In genomic region chr13:107367258-107367657, GRCh38 we compare ENCODE assay signal across 15 cellular contexts.
DNase-seq lines count a peak whose midpoint lies in the region; ATAC-seq, FAIRE-seq and TF ChIP-seq lines count a peak whose summit lies in the region.
"Had no signal": no experiment of that assay in that cellular context is flagged by ENCODE, and none has a peak within 500 bp of the region (broad histone marks: within the 10 kb centered on the region; RNA-seq: fewer than 3 reads in every experiment).

No MANE protein-coding gene starts in this region.

- H3K4me2 ChIP-seq in GM23248 (ENCODE audit: unreplicated experiment): no peak overlapping the region

- peaks cover 18% of the 10 kb centered on the region for H3K79me2 ChIP-seq in GM23248 (ENCODE audit: insufficient read depth)

- H4K20me1 ChIP-seq in GM23248 (ENCODE audit: insufficient read depth): no peaks in the 10 kb centered on the region

- 29 to 30% methylated on average over 7 to 8 of the region's 8 CpGs for WGBS in GM23248 (ENCODE audit: low coverage in 1 of 2, low lambda C conversion rate in 2 of 2, missing lambda C conversion rate in 2 of 2), 2 experiments
- 56 to 63% methylated on average over 8 of the region's 8 CpGs for WGBS in pancreas, 2 donors

- intact Hi-C loops in pancreas (cut with DNase I): no loop called here

- H3K27me3 ChIP-seq in GM23248 (replicated peaks; ENCODE audit: insufficient read depth): no peaks in the 10 kb centered on the region
- no peaks in the 10 kb centered on the region for H3K27me3 ChIP-seq in pancreas

- H3K9me3 ChIP-seq in GM23248 (ENCODE audit: low read depth) (no peaks in the 10 kb centered on the region), pancreas (no peaks in the 10 kb centered on the region)

- H3K4me3 ChIP-seq in GM23248: no peak overlapping the region
- no peak overlapping the region for H3K4me3 ChIP-seq in fibroblast of mammary gland (ENCODE audit: control insufficient read depth, low read depth, low read length)
- H3K4me3 ChIP-seq in pancreas: no peak overlapping the region

- H3K9ac ChIP-seq in GM23248: no peak overlapping the region

- DNase-seq in GM23248: peak; percentile 67
- peak; percentile 28 for DNase-seq in RCC 7860 (ENCODE audit: low spot score)
- peak; percentile 35 for DNase-seq in fibroblast of mammary gland (ENCODE audit: low read depth)
- DNase-seq in pulmonary artery endothelial cell (ENCODE audit: low read depth, low spot score): peak; percentile 45
- DNase-seq in pancreas: no peak
- DNase-seq in NCI-H2227 treated with DMSO at 0.1 percent for 48 hours (lab: John Stamatoyannopoulos, UW): no peak
- DNase-seq: CD8-positive, alpha-beta T cell; DND-41; MV-4-11; NCI-H1436; NCI-H2081 treated with DMSO at 0.1 percent for 48 hours; NCI-H69; SHP77 treated with DMSO at 0.1 percent for 48 hours had no signal

- peak overlapping the region; percentile 27; the same call in 1 of the 2 replicates for H2AFZ ChIP-seq in GM23248

- H3K4me1 ChIP-seq in GM23248 (ENCODE audit: insufficient read depth): peaks cover 39% of the 10 kb centered on the region
- no peaks in the 10 kb centered on the region for H3K4me1 ChIP-seq in pancreas

- no peaks in the 10 kb centered on the region for H3K9me2 ChIP-seq in GM23248 (ENCODE audit: insufficient read depth)

- H3K36me3 ChIP-seq in GM23248 (ENCODE audit: low read depth): no peaks in the 10 kb centered on the region
- no peaks in the 10 kb centered on the region for H3K36me3 ChIP-seq in pancreas

- peaks cover 22% of the 10 kb centered on the region; the same call in 1 of the 2 replicates for H3F3A ChIP-seq in GM23248 (ENCODE audit: insufficient read depth)

- H3K27ac ChIP-seq in GM23248 (peak overlapping the region; percentile 33), pancreas (no peak overlapping the region)

- FAIRE-seq in RCC 7860 (lab: Jason Lieb, UNC) (peak; percentile 45), pancreas (lab: Jason Lieb, UNC) (no peak)
- FAIRE-seq: H1 had no signal

- TF ChIP-seq CTCF in fibroblast of mammary gland (conservative IDR thresholded peaks at IDR 0.05; ENCODE audit: control insufficient read depth, insufficient read depth, low read depth, low read length) (no peak), pancreas (IDR thresholded peaks at IDR 0.05) (no peak)

- in situ Hi-C loops in GM23248 (cut with MboI): loop anchor here (10.0 kb wide), 1 partner anchor 152 kb away; no protein-coding TSS in a partner anchor

- ATAC-seq in pancreas (no peak), HG02970 (IDR thresholded peaks at IDR 0.05; ENCODE audit: low FRiP score, unreplicated experiment) (no peak)
- ATAC-seq: CD8-positive, alpha-beta T cell had no signal

Comparison
In these comparisons a context has a peak if more than half of its experiments do, and no peak if none do; other contexts are left out.
1. DNase-seq: peak in GM23248 (single experiment), RCC 7860 (single experiment), fibroblast of mammary gland (single experiment) and pulmonary artery endothelial cell (single experiment); none in pancreas (0 of 6) and NCI-H2227 treated with DMSO at 0.1 percent for 48 hours (single experiment).